Comparison of ENCODE assay signal across 26 cellular contexts in genomic region chr9:117075636-117076035, GRCh38.
"Had no signal": no experiment of that assay in that cellular context is flagged by ENCODE, and none has a peak within 500 bp of the region (broad histone marks: within the 10 kb centered on the region; RNA-seq: fewer than 3 reads in every experiment).

No MANE protein-coding gene starts in this region.

- H3K27ac ChIP-seq: neural progenitor cell, ovary, parathyroid adenoma, psoas muscle, right lobe of liver, sigmoid colon, suprapubic skin, testis, tibial artery, transverse colon, upper lobe of right lung, uterus had no signal

- H3K4me1 ChIP-seq: parathyroid adenoma, psoas muscle, right lobe of liver, sigmoid colon, suprapubic skin, testis, tibial artery, transverse colon, upper lobe of right lung, uterus had no signal

- H3K9me3 ChIP-seq: ovary, psoas muscle, right lobe of liver, sigmoid colon, suprapubic skin, testis, tibial artery, transverse colon, upper lobe of right lung, uterus had no signal

- DNase-seq: natural killer cell; occipital lobe; ovary; posterior cingulate gyrus; psoas muscle; right lobe of liver; sigmoid colon; small intestine; stimulated activated CD4-positive, alpha-beta T cell treated with anti-CD3 and anti-CD28 coated beads, Interleukin-15, amount 100 ng/mL, for 24 hours; stimulated activated CD4-positive, alpha-beta T cell treated with anti-CD3 and anti-CD28 coated beads, Interleukin-4, amount 100 ng/mL, for 1 hour; stimulated activated CD4-positive, alpha-beta T cell treated with anti-CD3 and anti-CD28 coated beads, Interleukin-4, amount 100 ng/mL, for 4 hours; stimulated activated CD8-positive, alpha-beta memory T cell treated with anti-CD3 and anti-CD28 coated beads, Interleukin-4, amount 100 ng/mL, for 48 hours; stimulated activated naive CD4-positive, alpha-beta T cell; stimulated activated naive CD8-positive, alpha-beta T cell treated with anti-CD3 and anti-CD28 coated beads, Interleukin-15, amount 100 ng/mL, for 72 hours; stimulated activated naive CD8-positive, alpha-beta T cell treated with anti-CD3 and anti-CD28 coated beads, Interleukin-15, Interleukin-2, amounts not matched to agents 100 U/mL and 50 U/mL, for 24 hours; substantia nigra; testis; tibial artery; transverse colon; upper lobe of right lung; uterus had no signal

- ATAC-seq: natural killer cell; psoas muscle; right cardiac atrium; right lobe of liver; stimulated activated memory B cell treated with anti-CD40 and anti-IgM and Interleukin-4, amounts not matched to agents 10 μg/mL and 1 μg/mL and 100 μg/mL, for 72 hours; stimulated activated naive CD8-positive, alpha-beta T cell treated with anti-CD3 and anti-CD28 coated beads, Interleukin-15, amount 100 ng/mL, for 72 hours; stimulated activated naive CD8-positive, alpha-beta T cell treated with anti-CD3 and anti-CD28 coated beads, Interleukin-15, Interleukin-2, amounts not matched to agents 100 U/mL and 50 U/mL, for 24 hours; upper lobe of right lung had no signal

- H2AFZ ChIP-seq: neural progenitor cell, parathyroid adenoma had no signal

- H3K9ac ChIP-seq: neural progenitor cell, parathyroid adenoma had no signal

- H3K27me3 ChIP-seq: neural progenitor cell, ovary, right lobe of liver, sigmoid colon, suprapubic skin, testis, tibial artery, transverse colon, upper lobe of right lung, uterus had no signal

- H3K4me3 ChIP-seq: neural progenitor cell, ovary, psoas muscle, right lobe of liver, sigmoid colon, suprapubic skin, testis, tibial artery, transverse colon, upper lobe of right lung, uterus had no signal

- H3K79me2 ChIP-seq: parathyroid adenoma had no signal

- FAIRE-seq: small intestine had no signal

- H3K36me3 ChIP-seq: neural progenitor cell, ovary, right lobe of liver, sigmoid colon, suprapubic skin, tibial artery, transverse colon, upper lobe of right lung, uterus had no signal
